In the genomic region with DNA sequence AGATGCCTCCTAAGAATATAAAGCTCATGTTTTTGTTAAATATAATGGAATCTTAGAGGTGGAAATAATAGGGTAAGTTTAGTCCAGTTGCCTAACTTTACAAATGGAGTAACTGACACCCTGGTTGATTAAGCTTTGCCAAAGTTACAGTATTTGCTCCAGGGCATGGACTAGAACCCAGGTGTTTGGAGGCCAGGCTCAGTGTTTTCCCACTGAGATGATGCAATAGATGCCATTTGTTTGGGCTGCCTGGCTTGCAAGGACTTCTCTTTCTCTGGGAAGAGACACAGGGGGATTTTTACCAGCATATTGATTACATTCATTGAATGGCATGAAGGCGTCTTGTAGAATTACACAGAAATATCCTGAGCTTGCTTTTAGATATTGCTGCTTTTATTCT, we compare ENCODE assay signal across 1 cellular context.
TF ChIP-seq lines count a peak whose summit lies in the region.

No MANE protein-coding gene starts in this region.

TF ChIP-seq in H1, 55 proteins besides CTCF, POLR2A, EP300 and RAD21 (continued from another document):
- TF ChIP-seq HDAC6 (IDR thresholded peaks at IDR 0.05; ENCODE audit: low read depth, low read length), result no peak
